In the genomic region with DNA sequence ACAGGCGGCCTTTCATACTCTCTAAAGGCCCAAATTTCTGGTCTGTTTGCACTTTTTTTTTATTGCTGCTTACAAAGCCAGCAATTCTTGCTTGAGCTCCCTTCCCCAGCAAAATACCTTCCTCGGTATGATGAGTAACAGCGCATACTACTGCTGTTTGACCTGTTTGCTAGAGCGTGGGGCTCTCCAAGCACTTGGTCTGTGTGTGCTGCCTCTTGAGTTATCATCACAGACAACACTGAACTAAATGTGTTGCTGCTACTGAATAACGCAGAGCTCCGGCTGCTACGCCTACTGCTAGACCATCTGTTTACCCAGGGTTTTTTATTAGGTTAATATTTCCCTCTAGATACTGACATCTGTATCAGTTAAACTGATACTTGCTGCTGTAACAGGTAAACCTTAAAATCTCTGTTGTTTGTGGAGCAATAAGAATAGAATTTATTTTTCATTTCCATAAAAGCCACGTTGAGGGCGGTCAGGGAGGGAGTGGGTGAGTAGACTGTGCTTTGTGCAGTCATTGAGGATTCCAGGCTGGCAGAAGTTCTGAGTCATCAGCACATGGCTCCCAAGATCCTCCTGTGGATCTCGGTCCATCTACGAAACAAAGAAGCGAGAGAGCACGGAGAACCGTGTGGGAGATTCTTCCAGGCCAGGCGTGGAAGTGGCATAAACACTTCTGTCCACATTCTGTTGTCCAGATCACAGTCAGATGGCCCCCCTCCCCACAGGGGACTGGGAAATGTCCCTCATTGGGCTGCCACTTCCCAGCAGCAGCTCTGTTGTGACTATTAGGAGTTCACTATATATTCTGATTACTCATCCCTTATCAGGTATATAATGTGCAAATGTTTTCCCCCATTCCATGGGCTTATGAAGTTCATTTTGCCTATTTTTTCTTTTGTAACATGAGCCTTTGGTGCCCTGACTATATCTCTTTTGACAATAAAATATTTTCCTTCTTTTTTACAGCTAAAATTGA, we compare ENCODE assay signal across 13 cellular contexts. TPM values are rescaled to one million over a fixed set of nuclear protein-coding genes. Genes with fewer than 3 reads are reported as not detected.
DNase-seq lines count a peak whose midpoint lies in the region; ATAC-seq, FAIRE-seq and TF ChIP-seq lines count a peak whose summit lies in the region.
"Had no signal": no experiment of that assay in that cellular context is flagged by ENCODE, and none has a peak within 500 bp of the region (broad histone marks: within the 10 kb centered on the region; RNA-seq: fewer than 3 reads in every experiment).

No MANE protein-coding gene starts in this region.

- intact Hi-C loops in left ventricle myocardium superior (cut with micrococcal nuclease) = loop anchor here (10.0 kb wide), 1 partner anchor 57 kb away; no protein-coding TSS in a partner anchor
- intact Hi-C loops in cardiac septum (cut with DNase I) = no loop called here

- H3K9me3 Mint-ChIP-seq in WTC11 = peaks cover 14% of the 10 kb centered on the region
- H3K9me3 Mint-ChIP-seq: activated CD4-positive, alpha-beta T cell treated with anti-CD3 and anti-CD28 coated beads, Interleukin-2, amount 10 ng/mL, durations not matched to agents 24 days and 14 days; stimulated activated naive CD8-positive, alpha-beta T cell treated with anti-CD3 and anti-CD28 coated beads, Interleukin-15, Interleukin-2, amounts not matched to agents 100 ng/mL and 50 ng/mL, for 24 hours had no signal

- H2AFZ ChIP-seq in hepatocyte = peak overlapping the region; percentile 24
- H2AFZ ChIP-seq: PC-9 had no signal

- H3K4me2 ChIP-seq in hepatocyte = peak overlapping the region; percentile 63
- H3K4me2 ChIP-seq: PC-9 had no signal

- H3K27me3 Mint-ChIP-seq in WTC11 (ENCODE audit: low read depth) = no peaks in the 10 kb centered on the region; the same call in 1 of the 2 replicates
- H3K27me3 Mint-ChIP-seq: stimulated activated naive CD8-positive, alpha-beta T cell treated with anti-CD3 and anti-CD28 coated beads, Interleukin-15, Interleukin-2, amounts not matched to agents 100 ng/mL and 50 ng/mL, for 24 hours had no signal

- no peaks in the 10 kb centered on the region for H3K36me3 Mint-ChIP-seq in WTC11

- no peak overlapping the region for H3K4me3 ChIP-seq in WERI-Rb-1 (ENCODE audit: low read depth, low read length)
- H3K4me3 ChIP-seq in hepatocyte = no peak overlapping the region
- H3K4me3 ChIP-seq: adrenal gland, PC-9 had no signal

- H3K27ac Mint-ChIP-seq in WTC11 = no peak overlapping the region
- H3K27ac Mint-ChIP-seq: activated CD4-positive, alpha-beta T cell treated with anti-CD3 and anti-CD28 coated beads, Interleukin-2, amount 10 ng/mL, durations not matched to agents 24 days and 14 days; stimulated activated naive CD8-positive, alpha-beta T cell treated with anti-CD3 and anti-CD28 coated beads, Interleukin-15, Interleukin-2, amounts not matched to agents 100 ng/mL and 50 ng/mL, for 24 hours had no signal

- ATAC-seq in left ventricle myocardium superior (peak; percentile 76), WTC11 (no peak), HG03196 (IDR thresholded peaks at IDR 0.05; ENCODE audit: unreplicated experiment) (no peak)

- H3K27ac ChIP-seq in WERI-Rb-1 (peak overlapping the region; percentile 24; the same call in 1 of the 2 replicates), hepatocyte (peak overlapping the region; percentile 91)
- H3K27ac ChIP-seq: adrenal gland, PC-9 had no signal

- H3K9me2 ChIP-seq in hepatocyte (replicated peaks; ENCODE audit: insufficient read depth) = no peaks in the 10 kb centered on the region

- H3K36me3 ChIP-seq in WERI-Rb-1 (no peaks in the 10 kb centered on the region), hepatocyte (replicated peaks; ENCODE audit: insufficient read depth, low read depth) (no peaks in the 10 kb centered on the region)
- H3K36me3 ChIP-seq: adrenal gland had no signal

- no peak for FAIRE-seq in urothelium cell line (lab: Jason Lieb, UNC)
- FAIRE-seq: frontal cortex had no signal

- no peaks in the 10 kb centered on the region for H3K27me3 ChIP-seq in WERI-Rb-1 (ENCODE audit: insufficient read depth, low read depth, severe bottlenecking)
- no peaks in the 10 kb centered on the region for H3K27me3 ChIP-seq in hepatocyte
- H3K27me3 ChIP-seq: adrenal gland had no signal

- TF ChIP-seq CTCF in WERI-Rb-1 (IDR thresholded peaks at IDR 0.05; ENCODE audit: low read depth, low read length) (no peak), hepatocyte (IDR thresholded peaks at IDR 0.05; ENCODE audit: poor library complexity) (no peak), WTC11 (IDR thresholded peaks at IDR 0.05) (no peak)

- DNase-seq in left ventricle myocardium superior (no peak), cardiac septum (ENCODE audit: low spot score) (no peak), WERI-Rb-1 (no peak), hepatocyte (ENCODE audit: low spot score) (peak; percentile 77), urothelium cell line (ENCODE audit: low spot score) (peak; percentile 69), NCI-H2107 (lab: John Stamatoyannopoulos, UW) (no peak), WTC11 (ENCODE audit: low spot score) (no peak)

- peaks cover 12% of the 10 kb centered on the region for H3K9me3 ChIP-seq in WERI-Rb-1 (ENCODE audit: severe bottlenecking)
- no peaks in the 10 kb centered on the region for H3K9me3 ChIP-seq in hepatocyte (ENCODE audit: low read depth)
- H3K9me3 ChIP-seq: adrenal gland had no signal

- no peaks in the 10 kb centered on the region for H4K20me1 ChIP-seq in hepatocyte (ENCODE audit: insufficient read depth, poor library complexity, severe bottlenecking)

- H3K4me1 Mint-ChIP-seq in WTC11 = no peaks in the 10 kb centered on the region

- peaks cover 4% of the 10 kb centered on the region for H3K4me1 ChIP-seq in hepatocyte (ENCODE audit: insufficient read depth)
- H3K4me1 ChIP-seq: adrenal gland had no signal

- no peak overlapping the region for H3K4me3 Mint-ChIP-seq in WTC11
- H3K4me3 Mint-ChIP-seq: activated CD4-positive, alpha-beta T cell treated with anti-CD3 and anti-CD28 coated beads, Interleukin-2, amount 10 ng/mL, durations not matched to agents 24 days and 14 days; stimulated activated naive CD8-positive, alpha-beta T cell treated with anti-CD3 and anti-CD28 coated beads, Interleukin-15, Interleukin-2, amounts not matched to agents 100 ng/mL and 50 ng/mL, for 24 hours had no signal

- no peaks in the 10 kb centered on the region for H3K79me2 ChIP-seq in hepatocyte

- CTCF ChIA-PET in WTC11 (lab: Charles Lee) = interaction anchor here (0.6 to 2.0 kb wide), 21 partner anchors 9 to 1116 kb away, joined by 3 to 24 read pairs (median 3); a partner anchor contains a TSS

- POLR2A ChIA-PET in WTC11 (lab: Charles Lee) = no interaction called here

- 48% methylated on average over 15 of the region's 15 CpGs for WGBS in hepatocyte (ENCODE audit: low lambda C conversion rate, missing lambda C conversion rate)

TF ChIP-seq in WTC11, 78 proteins besides CTCF, POLR2A, EP300 and RAD21:
- no peak for TF ChIP-seq ATF1 (CRISPR knock-in tag; IDR thresholded peaks at IDR 0.05)
- TF ChIP-seq, protein P1, sequence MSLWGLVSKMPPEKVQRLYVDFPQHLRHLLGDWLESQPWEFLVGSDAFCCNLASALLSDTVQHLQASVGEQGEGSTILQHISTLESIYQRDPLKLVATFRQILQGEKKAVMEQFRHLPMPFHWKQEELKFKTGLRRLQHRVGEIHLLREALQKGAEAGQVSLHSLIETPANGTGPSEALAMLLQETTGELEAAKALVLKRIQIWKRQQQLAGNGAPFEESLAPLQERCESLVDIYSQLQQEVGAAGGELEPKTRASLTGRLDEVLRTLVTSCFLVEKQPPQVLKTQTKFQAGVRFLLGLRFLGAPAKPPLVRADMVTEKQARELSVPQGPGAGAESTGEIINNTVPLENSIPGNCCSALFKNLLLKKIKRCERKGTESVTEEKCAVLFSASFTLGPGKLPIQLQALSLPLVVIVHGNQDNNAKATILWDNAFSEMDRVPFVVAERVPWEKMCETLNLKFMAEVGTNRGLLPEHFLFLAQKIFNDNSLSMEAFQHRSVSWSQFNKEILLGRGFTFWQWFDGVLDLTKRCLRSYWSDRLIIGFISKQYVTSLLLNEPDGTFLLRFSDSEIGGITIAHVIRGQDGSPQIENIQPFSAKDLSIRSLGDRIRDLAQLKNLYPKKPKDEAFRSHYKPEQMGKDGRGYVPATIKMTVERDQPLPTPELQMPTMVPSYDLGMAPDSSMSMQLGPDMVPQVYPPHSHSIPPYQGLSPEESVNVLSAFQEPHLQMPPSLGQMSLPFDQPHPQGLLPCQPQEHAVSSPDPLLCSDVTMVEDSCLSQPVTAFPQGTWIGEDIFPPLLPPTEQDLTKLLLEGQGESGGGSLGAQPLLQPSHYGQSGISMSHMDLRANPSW (CRISPR knock-in tag; conservative IDR thresholded peaks at IDR 0.05; ENCODE audit: low read depth) = no peak
- TF ChIP-seq ESRRA (CRISPR knock-in tag; IDR thresholded peaks at IDR 0.05; ENCODE audit: borderline replicate concordance) = no peak
- TF ChIP-seq, protein P2, sequence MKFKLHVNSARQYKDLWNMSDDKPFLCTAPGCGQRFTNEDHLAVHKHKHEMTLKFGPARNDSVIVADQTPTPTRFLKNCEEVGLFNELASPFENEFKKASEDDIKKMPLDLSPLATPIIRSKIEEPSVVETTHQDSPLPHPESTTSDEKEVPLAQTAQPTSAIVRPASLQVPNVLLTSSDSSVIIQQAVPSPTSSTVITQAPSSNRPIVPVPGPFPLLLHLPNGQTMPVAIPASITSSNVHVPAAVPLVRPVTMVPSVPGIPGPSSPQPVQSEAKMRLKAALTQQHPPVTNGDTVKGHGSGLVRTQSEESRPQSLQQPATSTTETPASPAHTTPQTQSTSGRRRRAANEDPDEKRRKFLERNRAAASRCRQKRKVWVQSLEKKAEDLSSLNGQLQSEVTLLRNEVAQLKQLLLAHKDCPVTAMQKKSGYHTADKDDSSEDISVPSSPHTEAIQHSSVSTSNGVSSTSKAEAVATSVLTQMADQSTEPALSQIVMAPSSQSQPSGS (CRISPR knock-in tag; IDR thresholded peaks at IDR 0.05; ENCODE audit: borderline replicate concordance, low read depth) = no peak

RNA-seq across cellular contexts. Expression of a gene that starts 14.0 kb away (rescaled TPM):
- total RNA-seq in left ventricle myocardium superior (9.2 TPM), cardiac septum (13.5 TPM), hepatocyte (4.9 and 5.4 TPM in 2 replicates), WTC11 (2021) (1.4 to 3.5 TPM (median 1.6 TPM) in 3 replicates)
- polyA plus RNA-seq in hepatocyte = 5.5 and 6.1 TPM in 2 replicates

RNA-seq across cellular contexts. Expression of a gene that starts 14.2 kb away (rescaled TPM):
- 19.9 TPM for total RNA-seq in left ventricle myocardium superior
- 16.1 TPM for total RNA-seq in cardiac septum
- total RNA-seq in hepatocyte = 18.2 and 22.7 TPM in 2 replicates
- polyA plus RNA-seq in hepatocyte = 18.8 and 21.7 TPM in 2 replicates
- total RNA-seq in WTC11 (2021) = 33.9 to 39.1 TPM (median 35.7 TPM) in 3 replicates

Comparison
In these comparisons a context has a peak if more than half of its experiments do, and no peak if none do; other contexts are left out.
1. DNase-seq: peak in hepatocyte (single experiment) and urothelium cell line (single experiment); none in left ventricle myocardium superior (single experiment), cardiac septum (single experiment), WERI-Rb-1 (single experiment), NCI-H2107 (single experiment) and WTC11 (single experiment).